Comparison of ENCODE assay signal across 28 cellular contexts in genomic region chr18:7873316-7873715, GRCh38.
"Had no signal": no experiment of that assay in that cellular context is flagged by ENCODE, and none has a peak within 500 bp of the region (broad histone marks: within the 10 kb centered on the region; RNA-seq: fewer than 3 reads in every experiment).

No MANE protein-coding gene starts in this region.

- FAIRE-seq: keratinocyte had no signal

- H3K36me3 ChIP-seq: adrenal gland, gastroesophageal sphincter, lower lobe of right lung, neural progenitor cell, spleen, suprapubic skin, transverse colon, uterus had no signal

- ATAC-seq: activated T-cell treated with anti-CD3 and anti-CD28 coated beads, Interleukin-2, amount 50 U/mL, for 72 hours; body of pancreas; effector memory CD8-positive, alpha-beta T cell; left colon; natural killer cell; T-cell had no signal

- H2AFZ ChIP-seq: hepatocyte, neural progenitor cell had no signal

- H3K27ac ChIP-seq: adrenal gland, body of pancreas, coronary artery, dorsolateral prefrontal cortex, gastroesophageal sphincter, hepatocyte, lower lobe of right lung, neural progenitor cell, spleen, suprapubic skin, transverse colon, uterus, VCaP had no signal

- H3K4me2 ChIP-seq: hepatocyte, neural progenitor cell had no signal

- H3K9me3 ChIP-seq: adrenal gland, body of pancreas, gastroesophageal sphincter, lower lobe of right lung, suprapubic skin, transverse colon, uterus had no signal

- DNase-seq: activated CD4-positive, alpha-beta T cell treated with anti-CD3 and anti-CD28 coated beads for 4 hours; activated CD4-positive, alpha-beta T cell treated with anti-CD3 and anti-CD28 coated beads, Interleukin-2, amount 50 U/mL, for 4 hours; activated effector memory CD4-positive, alpha-beta T cell treated with Interleukin-2 at 50 U/mL for 16 hours; activated naive CD4-positive, alpha-beta T cell treated with Interleukin-2 at 50 U/mL for 16 hours; activated T-cell treated with anti-CD3 and anti-CD28 coated beads for 4 hours; activated T-cell treated with anti-CD3 and anti-CD28 coated beads, Interleukin-2, amount 50 U/mL, for 72 hours; adrenal gland; aorta; body of pancreas; dorsolateral prefrontal cortex; effector memory CD8-positive, alpha-beta T cell; left colon; lower lobe of right lung; mesendoderm; natural killer cell; right cardiac atrium; spleen; stimulated activated naive CD4-positive, alpha-beta T cell; T-cell; transverse colon; uterus had no signal

- H3K4me1 ChIP-seq: transverse colon had no signal

- H3K4me3 ChIP-seq: adrenal gland, body of pancreas, coronary artery, dorsolateral prefrontal cortex, gastroesophageal sphincter, hepatocyte, lower lobe of right lung, neural progenitor cell, spleen, suprapubic skin, transverse colon, uterus had no signal

- H3K79me2 ChIP-seq: hepatocyte had no signal

- H3K9ac ChIP-seq: neural progenitor cell had no signal

- H3K27me3 ChIP-seq: adrenal gland, body of pancreas, dorsolateral prefrontal cortex, gastroesophageal sphincter, hepatocyte, neural progenitor cell, spleen, suprapubic skin, transverse colon, uterus had no signal
